9 cellular contexts compared by ENCODE assay signal in the genomic region with DNA sequence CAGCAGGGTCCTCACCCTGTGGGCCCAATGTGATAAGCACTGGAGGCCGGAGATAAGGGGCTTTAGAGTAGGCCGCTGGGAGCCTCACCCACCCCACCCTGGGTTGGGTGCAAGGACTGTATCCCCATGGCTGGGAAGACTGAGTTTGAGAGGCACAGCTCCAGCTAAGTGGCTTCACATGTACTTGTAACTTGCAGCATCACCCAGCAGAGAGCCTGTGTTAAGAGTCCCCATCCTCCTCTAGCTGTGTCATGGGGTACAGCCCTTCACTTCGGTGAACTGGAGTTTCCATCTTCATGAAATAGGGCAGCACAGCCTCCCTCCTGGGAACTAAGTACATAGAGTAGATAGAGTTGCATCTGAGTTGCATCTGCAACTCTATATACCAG. TPM values are rescaled to one million over a fixed set of nuclear protein-coding genes. Genes with fewer than 3 reads are reported as not detected.
A peak's percentile ranks its signal among the peaks of the same experiment; 100 is the strongest.
DNase-seq lines count a peak whose midpoint lies in the region; ATAC-seq and TF ChIP-seq lines count a peak whose summit lies in the region.
"Had no signal": no experiment of that assay in that cellular context is flagged by ENCODE, and none has a peak within 500 bp of the region (broad histone marks: within the 10 kb centered on the region; RNA-seq: fewer than 3 reads in every experiment).

No MANE protein-coding gene starts in this region.

- H3K27ac Mint-ChIP-seq in activated CD4-positive, alpha-beta T cell treated with anti-CD3 and anti-CD28 coated beads, Interleukin-2, amount 10 ng/mL, durations not matched to agents 24 days and 14 days = no peak overlapping the region
- H3K27ac Mint-ChIP-seq in endothelial cell (ENCODE audit: unreplicated experiment) = no peak overlapping the region
- peak overlapping the region; percentile 83 for H3K27ac Mint-ChIP-seq in stimulated activated memory B cell treated with anti-CD40 and anti-IgM and Interleukin-4, amounts not matched to agents 10 μg/mL and 1 μg/mL and 100 μg/mL, for 72 hours

- no peak for TF ChIP-seq CTCF in endothelial cell (IDR thresholded peaks at IDR 0.05; ENCODE audit: unreplicated experiment)

- peak overlapping the region; percentile 93 for H3K4me3 Mint-ChIP-seq in activated CD4-positive, alpha-beta T cell treated with anti-CD3 and anti-CD28 coated beads, Interleukin-2, amount 10 ng/mL, durations not matched to agents 24 days and 14 days
- H3K4me3 Mint-ChIP-seq in endothelial cell (ENCODE audit: unreplicated experiment) = peak overlapping the region; percentile 92
- H3K4me3 Mint-ChIP-seq in stimulated activated memory B cell treated with anti-CD40 and anti-IgM and Interleukin-4, amounts not matched to agents 10 μg/mL and 1 μg/mL and 100 μg/mL, for 72 hours = peak overlapping the region; percentile 83

- no peaks in the 10 kb centered on the region for H3K27me3 Mint-ChIP-seq in activated CD4-positive, alpha-beta T cell treated with anti-CD3 and anti-CD28 coated beads, Interleukin-2, amount 10 ng/mL, durations not matched to agents 24 days and 14 days
- peaks cover 17% of the 10 kb centered on the region for H3K27me3 Mint-ChIP-seq in endothelial cell (ENCODE audit: unreplicated experiment)
- no peaks in the 10 kb centered on the region for H3K27me3 Mint-ChIP-seq in stimulated activated memory B cell treated with anti-CD40 and anti-IgM and Interleukin-4, amounts not matched to agents 10 μg/mL and 1 μg/mL and 100 μg/mL, for 72 hours

- no peak for ATAC-seq in stimulated activated memory B cell treated with anti-CD40 and anti-IgM and Interleukin-4, amounts not matched to agents 10 μg/mL and 1 μg/mL and 100 μg/mL, for 72 hours
- no peak for ATAC-seq in GM21381 (IDR thresholded peaks at IDR 0.05; ENCODE audit: unreplicated experiment)

- peaks cover 30% of the 10 kb centered on the region for H3K4me1 Mint-ChIP-seq in activated CD4-positive, alpha-beta T cell treated with anti-CD3 and anti-CD28 coated beads, Interleukin-2, amount 10 ng/mL, durations not matched to agents 24 days and 14 days
- peaks cover 14% of the 10 kb centered on the region for H3K4me1 Mint-ChIP-seq in endothelial cell (ENCODE audit: unreplicated experiment)
- peaks cover 30% of the 10 kb centered on the region for H3K4me1 Mint-ChIP-seq in stimulated activated memory B cell treated with anti-CD40 and anti-IgM and Interleukin-4, amounts not matched to agents 10 μg/mL and 1 μg/mL and 100 μg/mL, for 72 hours

- H3K36me3 Mint-ChIP-seq in activated CD4-positive, alpha-beta T cell treated with anti-CD3 and anti-CD28 coated beads, Interleukin-2, amount 10 ng/mL, durations not matched to agents 24 days and 14 days (ENCODE audit: low read depth) = peaks cover 26% of the 10 kb centered on the region
- peaks cover 3% of the 10 kb centered on the region for H3K36me3 Mint-ChIP-seq in endothelial cell (ENCODE audit: low read depth, unreplicated experiment)
- H3K36me3 Mint-ChIP-seq in stimulated activated memory B cell treated with anti-CD40 and anti-IgM and Interleukin-4, amounts not matched to agents 10 μg/mL and 1 μg/mL and 100 μg/mL, for 72 hours = no peaks in the 10 kb centered on the region

- no peaks in the 10 kb centered on the region for H3K9me3 Mint-ChIP-seq in activated CD4-positive, alpha-beta T cell treated with anti-CD3 and anti-CD28 coated beads, Interleukin-2, amount 10 ng/mL, durations not matched to agents 24 days and 14 days
- no peaks in the 10 kb centered on the region for H3K9me3 Mint-ChIP-seq in endothelial cell (ENCODE audit: unreplicated experiment)
- H3K9me3 Mint-ChIP-seq in stimulated activated memory B cell treated with anti-CD40 and anti-IgM and Interleukin-4, amounts not matched to agents 10 μg/mL and 1 μg/mL and 100 μg/mL, for 72 hours = no peaks in the 10 kb centered on the region

- intact Hi-C loops in activated CD4-positive, alpha-beta T cell treated with anti-CD3 and anti-CD28 coated beads, Interleukin-2, amount 10 ng/mL, durations not matched to agents 24 days and 14 days (cut with micrococcal nuclease) = loop anchor here (2.0 kb wide), 1 partner anchor 46 kb away; no protein-coding TSS in a partner anchor

- peak; percentile 56 for DNase-seq in activated CD4-positive, alpha-beta T cell treated with anti-CD3 and anti-CD28 coated beads, Interleukin-2, amount 10 ng/mL, durations not matched to agents 24 days and 14 days
- no peak for DNase-seq in activated CD4-positive, alpha-beta T cell treated with anti-CD3 and anti-CD28 coated beads for 48 hours
- DNase-seq in endothelial cell (ENCODE audit: low spot score) (no peak), OCI-M1 (lab: John Stamatoyannopoulos, UW) (no peak)
- DNase-seq: ACHN, HCEC 1CT had no signal

RNA-seq across cellular contexts. Expression of a gene that starts 1.3 kb away (rescaled TPM):
- 277 and 294 TPM in 2 replicates for total RNA-seq in activated CD4-positive, alpha-beta T cell treated with anti-CD3 and anti-CD28 coated beads, Interleukin-2, amount 10 ng/mL, durations not matched to agents 24 days and 14 days
- total RNA-seq in endothelial cell (ENCODE audit: unreplicated experiment) = 215 TPM

RNA-seq across cellular contexts. Expression of a gene that starts 1.5 kb away (rescaled TPM):
- 26.8 and 32.7 TPM in 2 replicates for total RNA-seq in activated CD4-positive, alpha-beta T cell treated with anti-CD3 and anti-CD28 coated beads, Interleukin-2, amount 10 ng/mL, durations not matched to agents 24 days and 14 days
- total RNA-seq in endothelial cell (ENCODE audit: unreplicated experiment) = 14.2 TPM
- total RNA-seq: RPMI7951 had no signal

RNA-seq across cellular contexts. Expression of a gene that starts 6.0 kb away (rescaled TPM):
- 35.8 and 51.5 TPM in 2 replicates for total RNA-seq in activated CD4-positive, alpha-beta T cell treated with anti-CD3 and anti-CD28 coated beads, Interleukin-2, amount 10 ng/mL, durations not matched to agents 24 days and 14 days
- total RNA-seq in endothelial cell (ENCODE audit: unreplicated experiment) = 26.9 TPM

RNA-seq across cellular contexts. Expression of a gene that starts 9.1 kb away (rescaled TPM):
- total RNA-seq in activated CD4-positive, alpha-beta T cell treated with anti-CD3 and anti-CD28 coated beads, Interleukin-2, amount 10 ng/mL, durations not matched to agents 24 days and 14 days = 302 and 310 TPM in 2 replicates
- total RNA-seq in endothelial cell (ENCODE audit: unreplicated experiment) = 20.6 TPM

RNA-seq across cellular contexts. Expression of a gene that starts 25.0 kb away (rescaled TPM):
- total RNA-seq in activated CD4-positive, alpha-beta T cell treated with anti-CD3 and anti-CD28 coated beads, Interleukin-2, amount 10 ng/mL, durations not matched to agents 24 days and 14 days = 17.8 and 18.3 TPM in 2 replicates
- 30.3 TPM for total RNA-seq in endothelial cell (ENCODE audit: unreplicated experiment)
